9 cellular contexts compared by ENCODE assay signal in genomic region chr6:33812669-33813068, GRCh38. TPM values are rescaled to one million over a fixed set of nuclear protein-coding genes. Genes with fewer than 3 reads are reported as not detected.
DNase-seq lines count a peak whose midpoint lies in the region; ATAC-seq and TF ChIP-seq lines count a peak whose summit lies in the region.
"Had no signal": no experiment of that assay in that cellular context is flagged by ENCODE, and none has a peak within 500 bp of the region (broad histone marks: within the 10 kb centered on the region; RNA-seq: fewer than 3 reads in every experiment).

No MANE protein-coding gene starts in this region.

- TF ChIP-seq EP300 in sigmoid colon (IDR thresholded peaks at IDR 0.05) = no peak

- no peaks in the 10 kb centered on the region for H3K79me2 ChIP-seq in H9 (ENCODE audit: insufficient read depth, low read length)
- no peaks in the 10 kb centered on the region for H3K79me2 ChIP-seq in OCI-LY7 (ENCODE audit: insufficient read depth, low read depth, low read length)

- TF ChIP-seq CTCF in CD14-positive monocyte (IDR thresholded peaks at IDR 0.05) (peak; percentile 23), H9 (conservative IDR thresholded peaks at IDR 0.05) (peak; percentile 50; the same call in 2 of the 3 replicates), OCI-LY7 (conservative IDR thresholded peaks at IDR 0.05; ENCODE audit: low read length) (no peak), MCF 10A (IDR thresholded peaks at IDR 0.05; ENCODE audit: unreplicated experiment) (peak; percentile 9), left lung (IDR thresholded peaks at IDR 0.05) (peak; percentile 29 to 39), sigmoid colon (IDR thresholded peaks at IDR 0.05) (peak in 1 of 4 experiments; percentile 34)

- H2AK5ac ChIP-seq in H9 (ENCODE audit: insufficient read length, low read length) = no peak overlapping the region

- H3K4me3 Mint-ChIP-seq in CD14-positive monocyte (no peak overlapping the region), H9 (peak overlapping the region in 1 of 2 experiments; percentile 19; a peak in 2 of 5 replicates), MCF 10A (ENCODE audit: unreplicated experiment) (no peak overlapping the region)

- no peak overlapping the region for H3T11ph ChIP-seq in H9 (ENCODE audit: low read length)

- H3K27ac Mint-ChIP-seq in CD14-positive monocyte (no peak overlapping the region), H9 (peak overlapping the region in 2 of 3 experiments; percentile 29 to 63; a peak in 2 of 7 replicates), MCF 10A (ENCODE audit: low read depth, unreplicated experiment) (no peak overlapping the region)

- intact Hi-C loops in CD14-positive monocyte (cut with micrococcal nuclease) (no loop called here), OCI-LY7 (cut with micrococcal nuclease; ENCODE audit: unreplicated experiment) (loop anchor here (2.0 kb wide), 1 partner anchor 70 kb away; no protein-coding TSS in a partner anchor), MCF 10A (cut with micrococcal nuclease) (no loop called here), left lung (cut with DNase I) (no loop called here), sigmoid colon (cut with DNase I) (no loop called here)

- H3K4me1 Mint-ChIP-seq in CD14-positive monocyte (peaks cover 3% of the 10 kb centered on the region), H9 (peaks cover 78 to 88% of the 10 kb centered on the region in 2 experiments), MCF 10A (ENCODE audit: insufficient read depth, unreplicated experiment) (no peaks in the 10 kb centered on the region)

- CTCF ChIA-PET in OCI-LY7 (lab: Charles Lee; ENCODE audit: unreplicated experiment) = interaction anchor here (0.6 kb wide), 1 partner anchor 258 kb away, joined by 3 read pairs; no protein-coding TSS in a partner anchor
- CTCF ChIA-PET in MCF 10A (lab: Yijun Ruan, JAX) = interaction anchor here (1.6 kb wide), 1 partner anchor 40 kb away, joined by 4 read pairs; no protein-coding TSS in a partner anchor

- no peak overlapping the region for H2BK15ac ChIP-seq in H9 (ENCODE audit: low read depth, low read length)

- no peak overlapping the region for H2BK120ac ChIP-seq in H9 (ENCODE audit: low read depth, low read length, poor library complexity, severe bottlenecking)

- H4K20me1 ChIP-seq in H9 (ENCODE audit: control insufficient read depth, insufficient read depth, insufficient read length) = no peaks in the 10 kb centered on the region
- H4K20me1 ChIP-seq in OCI-LY7 (ENCODE audit: insufficient read depth, low read length) = no peaks in the 10 kb centered on the region

- H3K23ac ChIP-seq in H9 (ENCODE audit: insufficient read length, low read depth, low read length) = no peak overlapping the region

- BruUV-seq in OCI-LY7 (replicated peaks; lab: Mats Ljungman, UMichigan) = no TSS peak
- no TSS peak for BruUV-seq in MCF 10A (replicated peaks; lab: Mats Ljungman, UMichigan)

- no peaks in the 10 kb centered on the region for H3K9me2 ChIP-seq in OCI-LY7 (ENCODE audit: insufficient read depth, low read length)

- no peak overlapping the region for H2BK20ac ChIP-seq in H9 (ENCODE audit: low read depth, low read length, poor library complexity, severe bottlenecking)

- H3K27ac ChIP-seq in H9 (ENCODE audit: insufficient read length, low read depth, low read length) (no peak overlapping the region), OCI-LY7 (ENCODE audit: low read depth, low read length, poor library complexity, severe bottlenecking) (no peak overlapping the region), left lung (no peak overlapping the region), sigmoid colon (no peak overlapping the region)

- no peak overlapping the region for H3K18ac ChIP-seq in H9 (ENCODE audit: insufficient read length, low read depth, low read length)

- H2BK12ac ChIP-seq in H9 (ENCODE audit: insufficient read length, low read depth, low read length) = no peak overlapping the region

- H3K4me1 ChIP-seq in H9 (ENCODE audit: insufficient read depth, low read length) = peaks cover 23% of the 10 kb centered on the region; the same call in 1 of the 2 replicates
- H3K4me1 ChIP-seq in OCI-LY7 (ENCODE audit: insufficient read depth, low read length, poor library complexity, severe bottlenecking) = no peaks in the 10 kb centered on the region
- peaks cover 0 to 2% of the 10 kb centered on the region in 2 donors for H3K4me1 ChIP-seq in left lung
- no peaks in the 10 kb centered on the region for H3K4me1 ChIP-seq in sigmoid colon

- no peak overlapping the region for H3K14ac ChIP-seq in H9 (ENCODE audit: insufficient read depth, low read length)

- POLR2A ChIA-PET in OCI-LY7 (lab: Charles Lee) = interaction anchor here (0.6 kb wide), 1 partner anchor 225 kb away, joined by 4 read pairs; no protein-coding TSS in a partner anchor
- POLR2A ChIA-PET in MCF 10A (lab: Yijun Ruan, JAX) = interaction anchor here (1.8 kb wide), 1 partner anchor 12 kb away, joined by 5 read pairs; no protein-coding TSS in a partner anchor

- H3K9me3 Mint-ChIP-seq in CD14-positive monocyte = peaks cover 0 to 2% (median 0%) of the 10 kb centered on the region in 7 donors
- no peaks in the 10 kb centered on the region; a peak in 2 of 5 replicates for H3K9me3 Mint-ChIP-seq in H9
- no peaks in the 10 kb centered on the region for H3K9me3 Mint-ChIP-seq in MCF 10A (ENCODE audit: unreplicated experiment)

- H3K9me3 ChIP-seq in H9 (ENCODE audit: control insufficient read depth, low read depth, low read length) = no peaks in the 10 kb centered on the region
- no peaks in the 10 kb centered on the region for H3K9me3 ChIP-seq in OCI-LY7 (ENCODE audit: low read length)
- no peaks in the 10 kb centered on the region for H3K9me3 ChIP-seq in left lung
- no peaks in the 10 kb centered on the region for H3K9me3 ChIP-seq in sigmoid colon

- no CpG with 5 or more reads among the region's 11 CpGs for WGBS in H9 (ENCODE audit: extremely low coverage, insufficient read length, low lambda C conversion rate)
- WGBS in sigmoid colon, 2 donors = 5 to 8% methylated on average over 11 of the region's 11 CpGs

- H4K91ac ChIP-seq in H9 (ENCODE audit: insufficient read length, low read depth, low read length) = no peak overlapping the region

- H3K27me3 ChIP-seq in H9 (ENCODE audit: insufficient read depth, low read length) (no peaks in the 10 kb centered on the region), left lung (peaks cover 4 to 89% of the 10 kb centered on the region in 2 donors), sigmoid colon (peaks cover 4 to 62% (median 26%) of the 10 kb centered on the region in 3 donors)

- TF ChIP-seq POLR2A in sigmoid colon (IDR thresholded peaks at IDR 0.05) = no peak

- no peaks in the 10 kb centered on the region for H3K79me1 ChIP-seq in H9 (ENCODE audit: insufficient read depth, low read depth, low read length, poor library complexity, severe bottlenecking)

- no peak overlapping the region for H4K8ac ChIP-seq in H9 (replicated peaks; ENCODE audit: insufficient read length, low read depth, low read length)

- H3K27me3 Mint-ChIP-seq in CD14-positive monocyte (ENCODE audit: low read depth in 3 of 3) = peaks cover 25 to 56% (median 39%) of the 10 kb centered on the region in 3 donors
- no peaks in the 10 kb centered on the region for H3K27me3 Mint-ChIP-seq in H9 (ENCODE audit: low read depth)
- peaks cover 91% of the 10 kb centered on the region for H3K27me3 Mint-ChIP-seq in MCF 10A (ENCODE audit: insufficient read depth, unreplicated experiment)

- no peak overlapping the region for H4K5ac ChIP-seq in H9 (ENCODE audit: insufficient read length, low read depth, low read length)

- DNase-seq in CD14-positive monocyte (ENCODE audit: low spot score) (no peak), H9 (peak; percentile 89), OCI-LY7 (ENCODE audit: low spot score) (peak; percentile 39), MCF 10A (ENCODE audit: unreplicated experiment) (peak; percentile 51), left lung (no peak), sigmoid colon (no peak)

- no peak overlapping the region for H3K4ac ChIP-seq in H9 (ENCODE audit: low read depth, low read length)

- peak; percentile 90 for ATAC-seq in left lung
- no peak for ATAC-seq in GM21717 (IDR thresholded peaks at IDR 0.05; ENCODE audit: unreplicated experiment)
- ATAC-seq in HG03460 (IDR thresholded peaks at IDR 0.05; ENCODE audit: unreplicated experiment) = no peak

- no peak overlapping the region for H3K4me3 ChIP-seq in OCI-LY7 (ENCODE audit: low read depth, low read length, poor library complexity, severe bottlenecking)
- H3K4me3 ChIP-seq in left lung = no peak overlapping the region
- H3K4me3 ChIP-seq in sigmoid colon = no peak overlapping the region

- H2AFZ ChIP-seq in H9 (ENCODE audit: low read length) = no peak overlapping the region
- no peak overlapping the region for H2AFZ ChIP-seq in OCI-LY7 (ENCODE audit: low read length)

- H2BK5ac ChIP-seq in H9 (ENCODE audit: insufficient read length, low read length) = no peak overlapping the region

- no peak overlapping the region for H3K9ac ChIP-seq in H9 (ENCODE audit: extremely low read depth, insufficient read length, low read length)

- H3K4me2 ChIP-seq in H9 (ENCODE audit: insufficient read depth, insufficient read length, low read length) (no peak overlapping the region), OCI-LY7 (ENCODE audit: low read length) (no peak overlapping the region)

- H3K36me3 Mint-ChIP-seq in CD14-positive monocyte (no peaks in the 10 kb centered on the region), H9 (ENCODE audit: insufficient read depth in 1 of 3, low read depth in 3 of 3) (no peaks in the 10 kb centered on the region), MCF 10A (ENCODE audit: insufficient read depth, unreplicated experiment) (no peaks in the 10 kb centered on the region)

- H3K23me2 ChIP-seq in H9 (ENCODE audit: insufficient read length, low read depth, low read length, poor library complexity, severe bottlenecking) = no peaks in the 10 kb centered on the region

- no peaks in the 10 kb centered on the region for H3K36me3 ChIP-seq in OCI-LY7 (ENCODE audit: insufficient read depth, low read length)
- H3K36me3 ChIP-seq in left lung = no peaks in the 10 kb centered on the region
- no peaks in the 10 kb centered on the region for H3K36me3 ChIP-seq in sigmoid colon

- no peak overlapping the region for H3K56ac ChIP-seq in H9 (ENCODE audit: insufficient read length, low read depth, low read length)

RNA-seq across cellular contexts. Expression of gene MLN, which starts 8.9 kb away (rescaled TPM):
- not detected for polyA plus RNA-seq in CD14-positive monocyte
- not detected in 2 replicates for total RNA-seq in H9 (2021)
- total RNA-seq in OCI-LY7 (2014; rRNA removed; shearing (Covaris generic)) = not detected in 2 replicates
- not detected in 2 replicates for total RNA-seq in OCI-LY7 (2022)
- not detected in 2 replicates for total RNA-seq in MCF 10A (2022)
- not detected for total RNA-seq in left lung
- not detected for total RNA-seq in sigmoid colon
- polyA plus RNA-seq in sigmoid colon = under 1 TPM in 1 of 3 donors, not detected in 2; 0.48 TPM
- total RNA-seq: dermis microvascular lymphatic vessel endothelial cell had no signal

RNA-seq across cellular contexts. Expression of gene LEMD2, which starts 23.7 kb away (rescaled TPM):
- polyA plus RNA-seq in CD14-positive monocyte (10 to 100 TPM; 11.4 to 13.8 TPM), sigmoid colon (10 to 100 TPM; 17.6 to 71.6 (median 18.0) TPM)
- total RNA-seq in H9 (2021) (82.0 and 91.8 TPM in 2 replicates), OCI-LY7 (2022) (66.9 and 77.8 TPM in 2 replicates), MCF 10A (2022) (70.5 and 79.2 TPM in 2 replicates), left lung (10 to 100 TPM; 47.9 to 57.7 TPM), sigmoid colon (10 to 100 TPM; 31.8 to 42.7 (median 38.8) TPM)
- 59.2 and 62.2 TPM in 2 replicates for total RNA-seq in OCI-LY7 (2014; rRNA removed; shearing (Covaris generic))

Comparison
In these comparisons a context has a peak if more than half of its experiments do, and no peak if none do; other contexts are left out.
1. DNase-seq: peak in H9 (single experiment), OCI-LY7 (single experiment) and MCF 10A (single experiment); none in CD14-positive monocyte (single experiment), left lung (0 of 2) and sigmoid colon (single experiment).
2. H3K27ac Mint-ChIP-seq: peak in H9 (2 of 3); none in CD14-positive monocyte (0 of 7) and MCF 10A (single experiment).